In the genomic region with DNA sequence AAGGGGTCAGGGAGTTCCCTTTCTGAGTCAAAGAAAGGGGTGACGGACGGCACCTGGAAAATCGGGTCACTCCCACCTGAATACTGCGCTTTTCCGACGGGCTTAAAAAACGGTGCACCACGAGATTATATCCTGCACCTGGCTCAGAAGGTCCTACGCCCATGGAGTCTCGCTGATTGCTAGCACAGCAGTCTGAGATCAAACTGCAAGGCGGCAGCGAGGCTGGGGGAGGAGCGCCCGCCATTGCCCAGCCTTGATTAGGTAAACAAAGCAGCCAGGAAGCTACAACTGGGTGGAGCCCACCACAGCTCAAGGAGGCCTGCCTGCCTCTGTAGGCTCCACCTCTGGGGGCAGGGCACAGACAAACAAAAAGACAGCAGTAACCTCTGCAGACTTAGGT, we compare ENCODE assay signal across 7 cellular contexts.
DNase-seq lines count a peak whose midpoint lies in the region; ATAC-seq and TF ChIP-seq lines count a peak whose summit lies in the region.
"Not testable (repeated sequence)": the region's sequence is repeated elsewhere in the genome, so short reads cannot be mapped to it uniquely, and the experiment has no call there.

No MANE protein-coding gene starts in this region.

- H3K27me3 Mint-ChIP-seq in Calu3 (ENCODE audit: unreplicated experiment); H9 (ENCODE audit: low read depth): not testable (repeated sequence)

- H2AK5ac ChIP-seq in H9 (ENCODE audit: insufficient read length, low read length), result not testable (repeated sequence)

- not testable (repeated sequence) for H3T11ph ChIP-seq in H9 (ENCODE audit: low read length)

- DNase-seq in Calu3, result peak; percentile 42
- not testable (repeated sequence) for DNase-seq in H9, SJCRH30
- peak; percentile 60 for DNase-seq in Karpas-422
- peak; percentile 81 for DNase-seq in NCI-H748 (lab: John Stamatoyannopoulos, UW; ENCODE audit: unreplicated experiment)
- DNase-seq in colonic mucosa, result peak; percentile 43
- DNase-seq in mucosa of descending colon, result peak; percentile 25 to 52 (median 50)

- CTCF ChIA-PET in Calu3 (lab: Charles Lee), result not testable (repeated sequence)

- not testable (repeated sequence) for H3K23ac ChIP-seq in H9 (ENCODE audit: insufficient read length, low read depth, low read length)

- not testable (repeated sequence) for H2BK20ac ChIP-seq in H9 (ENCODE audit: low read depth, low read length, poor library complexity, severe bottlenecking)

- H3K27ac Mint-ChIP-seq in Calu3 (ENCODE audit: unreplicated experiment) (peak overlapping the region; percentile 91), H9 (peak overlapping the region; percentile 94 to 96 (median 96); a peak in 6 of 7 replicates)

- not testable (repeated sequence) for H3K9me3 ChIP-seq in H9 (ENCODE audit: control insufficient read depth, low read depth, low read length); Karpas-422 (ENCODE audit: low read length); SJCRH30 (replicated peaks); colonic mucosa; mucosa of descending colon

- H3K79me1 ChIP-seq in H9 (ENCODE audit: insufficient read depth, low read depth, low read length, poor library complexity, severe bottlenecking), result not testable (repeated sequence)

- ATAC-seq in mucosa of descending colon, result not testable (repeated sequence)

- not testable (repeated sequence) for H3K23me2 ChIP-seq in H9 (ENCODE audit: insufficient read length, low read depth, low read length, poor library complexity, severe bottlenecking)

- not testable (repeated sequence) for H2BK12ac ChIP-seq in H9 (ENCODE audit: insufficient read length, low read depth, low read length)

- not testable (repeated sequence) for H4K20me1 ChIP-seq in H9 (ENCODE audit: control insufficient read depth, insufficient read depth, insufficient read length); Karpas-422 (ENCODE audit: insufficient read depth, low read depth, low read length)

- H3K27ac ChIP-seq in H9 (ENCODE audit: insufficient read length, low read depth, low read length); SJCRH30; colonic mucosa: not testable (repeated sequence)
- H3K27ac ChIP-seq in Karpas-422 (ENCODE audit: low read length), result peak overlapping the region; percentile 82

- H3K4me1 ChIP-seq in H9 (ENCODE audit: insufficient read depth, low read length); Karpas-422 (ENCODE audit: low read length); SJCRH30; colonic mucosa; mucosa of descending colon (ENCODE audit: low read depth): not testable (repeated sequence)

- not testable (repeated sequence) for H3K14ac ChIP-seq in H9 (ENCODE audit: insufficient read depth, low read length)

- peak overlapping the region; percentile 89 for H3K4me3 Mint-ChIP-seq in Calu3 (ENCODE audit: low read depth, unreplicated experiment)
- peak overlapping the region; percentile 60 to 74 for H3K4me3 Mint-ChIP-seq in H9

- not testable (repeated sequence) for H3K4me1 Mint-ChIP-seq in Calu3 (ENCODE audit: low read depth, unreplicated experiment); H9

- H3K18ac ChIP-seq in H9 (ENCODE audit: insufficient read length, low read depth, low read length), result peak overlapping the region; percentile 75

- BruUV-seq in Calu3 (replicated peaks; lab: Mats Ljungman, UMichigan), result not testable (repeated sequence)

- H3K4me2 ChIP-seq in H9 (ENCODE audit: insufficient read depth, insufficient read length, low read length), result not testable (repeated sequence)
- peak overlapping the region; percentile 79 for H3K4me2 ChIP-seq in Karpas-422 (ENCODE audit: low read depth, low read length, poor library complexity, severe bottlenecking)

- intact Hi-C loops in Calu3 (cut with micrococcal nuclease; ENCODE audit: unreplicated experiment); colonic mucosa (cut with DNase I); mucosa of descending colon (cut with DNase I, micrococcal nuclease): not testable (repeated sequence)

- not testable (repeated sequence) for H3K27me3 ChIP-seq in H9 (ENCODE audit: insufficient read depth, low read length); Karpas-422 (ENCODE audit: low read length); SJCRH30; colonic mucosa

- H2BK120ac ChIP-seq in H9 (ENCODE audit: low read depth, low read length, poor library complexity, severe bottlenecking), result not testable (repeated sequence)

- not testable (repeated sequence) for H3K9me3 Mint-ChIP-seq in Calu3 (ENCODE audit: low read depth, unreplicated experiment)
- peaks cover 7 to 10% of the 10 kb centered on the region in 2 experiments; a peak in 4 of 5 replicates for H3K9me3 Mint-ChIP-seq in H9

- H3K36me3 Mint-ChIP-seq in Calu3 (ENCODE audit: insufficient read depth, unreplicated experiment), result not testable (repeated sequence)
- H3K36me3 Mint-ChIP-seq in H9 (ENCODE audit: insufficient read depth in 1 of 3, low read depth in 3 of 3), result peaks cover 5 to 13% (median 5%) of the 10 kb centered on the region in 3 experiments; a peak in 5 of 7 replicates

- H3K79me2 ChIP-seq in H9 (ENCODE audit: insufficient read depth, low read length); Karpas-422 (ENCODE audit: low read length): not testable (repeated sequence)

- H3K9me2 ChIP-seq in Karpas-422 (replicated peaks; ENCODE audit: insufficient read depth, low read length), result not testable (repeated sequence)

- not testable (repeated sequence) for H2BK15ac ChIP-seq in H9 (ENCODE audit: low read depth, low read length)

- not testable (repeated sequence) for H3K56ac ChIP-seq in H9 (ENCODE audit: insufficient read length, low read depth, low read length)

- H2AFZ ChIP-seq in H9 (ENCODE audit: low read length), result not testable (repeated sequence)
- H2AFZ ChIP-seq in Karpas-422 (ENCODE audit: low read length), result peak overlapping the region; percentile 50; the same call in 1 of the 2 replicates

- H3K9ac ChIP-seq in H9 (ENCODE audit: extremely low read depth, insufficient read length, low read length); colonic mucosa (ENCODE audit: low read depth in 2 of 2, low read length in 2 of 2): not testable (repeated sequence)
- H3K9ac ChIP-seq in Karpas-422 (ENCODE audit: low read length), result peak overlapping the region; percentile 67

- H2BK5ac ChIP-seq in H9 (ENCODE audit: insufficient read length, low read length), result not testable (repeated sequence)

- WGBS in H9 (ENCODE audit: extremely low coverage, insufficient read length, low lambda C conversion rate), result no CpG with 5 or more reads among the region's 14 CpGs

- not testable (repeated sequence) for H4K91ac ChIP-seq in H9 (ENCODE audit: insufficient read length, low read depth, low read length)

- H4K5ac ChIP-seq in H9 (ENCODE audit: insufficient read length, low read depth, low read length), result not testable (repeated sequence)

- not testable (repeated sequence) for H4K8ac ChIP-seq in H9 (replicated peaks; ENCODE audit: insufficient read length, low read depth, low read length)

- TF ChIP-seq CTCF in Calu3 (IDR thresholded peaks at IDR 0.05; ENCODE audit: unreplicated experiment); H9 (conservative IDR thresholded peaks at IDR 0.05); colonic mucosa (IDR thresholded peaks at IDR 0.05); mucosa of descending colon (IDR thresholded peaks at IDR 0.05): not testable (repeated sequence)

- peak overlapping the region; percentile 70 for H3K4me3 ChIP-seq in Karpas-422 (ENCODE audit: low read length)
- peak overlapping the region; percentile 26 for H3K4me3 ChIP-seq in SJCRH30
- not testable (repeated sequence) for H3K4me3 ChIP-seq in colonic mucosa, mucosa of descending colon

- not testable (repeated sequence) for H3K36me3 ChIP-seq in Karpas-422 (ENCODE audit: insufficient read depth, low read length); SJCRH30; colonic mucosa; mucosa of descending colon (ENCODE audit: low read depth)

- H3K4ac ChIP-seq in H9 (ENCODE audit: low read depth, low read length), result not testable (repeated sequence)
